20 cellular contexts compared by ENCODE assay signal in the genomic region with DNA sequence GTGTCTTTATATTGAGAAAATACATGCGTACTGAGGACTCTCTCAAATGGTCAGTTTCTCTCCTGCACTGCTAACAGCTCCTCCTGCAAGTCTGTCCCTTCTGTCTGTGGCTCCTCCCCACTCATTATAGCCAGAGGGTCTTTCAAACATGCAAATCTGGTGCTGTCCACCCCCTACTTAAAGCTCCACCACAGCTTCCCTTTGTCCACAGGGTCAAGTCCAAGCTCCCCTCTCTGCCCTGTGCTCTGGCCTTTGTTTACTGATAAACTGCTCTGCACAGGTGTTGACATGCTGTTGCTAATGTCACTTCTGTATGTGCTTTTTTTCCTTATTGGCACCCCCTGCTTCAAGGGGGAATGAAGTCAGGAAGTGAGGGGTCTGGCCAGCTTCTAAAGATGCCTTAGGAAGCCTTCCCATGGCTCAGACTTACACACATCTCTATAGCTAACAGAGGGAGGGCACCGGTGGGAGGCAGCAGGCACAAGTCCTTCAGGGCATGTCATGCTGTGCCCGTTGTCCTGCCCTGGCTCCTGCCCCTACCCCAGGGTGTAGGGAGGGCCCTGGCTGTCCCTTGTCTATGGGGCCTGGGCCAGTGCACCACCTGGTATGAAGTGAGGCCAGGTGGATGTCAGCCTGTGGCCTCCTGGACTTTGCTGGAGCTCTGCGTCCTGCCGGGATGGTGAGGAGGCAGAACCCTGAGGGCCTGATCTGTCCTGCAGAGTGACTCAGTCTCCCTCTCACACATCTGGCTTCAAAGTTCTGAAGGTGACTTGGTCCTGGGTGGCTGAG. TPM values are rescaled to one million over a fixed set of nuclear protein-coding genes. Genes with fewer than 3 reads are reported as not detected.
A peak's percentile ranks its signal among the peaks of the same experiment; 100 is the strongest.
DNase-seq lines count a peak whose midpoint lies in the region; ATAC-seq, FAIRE-seq and TF ChIP-seq lines count a peak whose summit lies in the region.
"Had no signal": no experiment of that assay in that cellular context is flagged by ENCODE, and none has a peak within 500 bp of the region (broad histone marks: within the 10 kb centered on the region; RNA-seq: fewer than 3 reads in every experiment).

No MANE protein-coding gene starts in this region.

- no peak for TF ChIP-seq RAD21 in HepG2 (CRISPR knock-in tag; IDR thresholded peaks at IDR 0.05)

- 0% methylated on average over 3 of the region's 5 CpGs for WGBS in HepG2 (ENCODE audit: low lambda C conversion rate)

- POLR2A ChIA-PET in HepG2 (lab: Yijun Ruan, JAX), result interaction anchor here (0.9 to 3.4 kb wide), 9 partner anchors 11 to 65 kb away, joined by 3 to 37 read pairs (median 9); partner anchors contain the start of gene ELF3

- peaks cover 57% of the 10 kb centered on the region for H3K4me1 ChIP-seq in HepG2 (ENCODE audit: insufficient read depth, low read length)
- H3K4me1 ChIP-seq: BLaER1 had no signal

- no peaks in the 10 kb centered on the region for H4K20me1 ChIP-seq in HepG2 (ENCODE audit: insufficient read depth, low read length)
- H4K20me1 ChIP-seq: BLaER1 had no signal

- H3K9ac ChIP-seq in HepG2 (ENCODE audit: insufficient read depth, low read depth, low read length), result peak overlapping the region; percentile 58
- H3K9ac ChIP-seq: BLaER1 had no signal

- peak in 1 of 2 experiments; percentile 42; a peak in 1 of 4 replicates for TF ChIP-seq POLR2A in HepG2 (IDR thresholded peaks at IDR 0.05; ENCODE audit: insufficient read depth in 1 of 2, low read depth in 2 of 2, low read length in 2 of 2)

- peak overlapping the region; percentile 99 for H2AFZ ChIP-seq in HepG2 (ENCODE audit: low read length)

- in situ Hi-C loops in HepG2 (cut with HindIII; ENCODE audit: extremely low pct_ligation_motif_present, low pct_unique_long_range_greater_than_20kb) (no loop called here), GM13976 (cut with MboI; ENCODE audit: low sequenced_read_pairs, unreplicated experiment) (no loop called here)

- FAIRE-seq in HepG2 (lab: Jason Lieb, UNC), result peak; percentile 54
- FAIRE-seq: GM19239, kidney had no signal

- H3K9me3 ChIP-seq in WERI-Rb-1 (ENCODE audit: severe bottlenecking), result no peaks in the 10 kb centered on the region
- no peaks in the 10 kb centered on the region for H3K9me3 ChIP-seq in HepG2 (ENCODE audit: low read length)
- H3K9me3 ChIP-seq: BLaER1, thyroid gland had no signal

- no peak overlapping the region for H3K27ac Mint-ChIP-seq in stimulated activated memory B cell treated with anti-CD40 and anti-IgM and Interleukin-4, amounts not matched to agents 10 μg/mL and 1 μg/mL and 100 μg/mL, for 72 hours
- H3K27ac Mint-ChIP-seq: activated CD8-positive, alpha-beta T cell treated with anti-CD3 and anti-CD28 coated beads for 36 hours; activated T-helper 1 cell treated with anti-CD3 and anti-CD28 coated beads, Interleukin-12 subunit alpha, Interleukin-12 subunit beta, Interleukin-2, Interleukin-4 antibody, amounts not matched to agents 30 ng/mL and 10 ng/mL and 1 ng/mL, durations not matched to agents 14 hours and 24 hours and 36 hours had no signal

- H3K9me3 Mint-ChIP-seq in stimulated activated memory B cell treated with anti-CD40 and anti-IgM and Interleukin-4, amounts not matched to agents 10 μg/mL and 1 μg/mL and 100 μg/mL, for 72 hours, result no peaks in the 10 kb centered on the region
- H3K9me3 Mint-ChIP-seq: activated CD8-positive, alpha-beta T cell treated with anti-CD3 and anti-CD28 coated beads for 36 hours; activated T-helper 1 cell treated with anti-CD3 and anti-CD28 coated beads, Interleukin-12 subunit alpha, Interleukin-12 subunit beta, Interleukin-2, Interleukin-4 antibody, amounts not matched to agents 30 ng/mL and 10 ng/mL and 1 ng/mL, durations not matched to agents 14 hours and 24 hours and 36 hours; HFFc6 had no signal

- H3K4me1 Mint-ChIP-seq in stimulated activated memory B cell treated with anti-CD40 and anti-IgM and Interleukin-4, amounts not matched to agents 10 μg/mL and 1 μg/mL and 100 μg/mL, for 72 hours, result no peaks in the 10 kb centered on the region

- no peaks in the 10 kb centered on the region for H3K36me3 ChIP-seq in WERI-Rb-1
- H3K36me3 ChIP-seq in HepG2 (replicated peaks in 1 of 2; ENCODE audit: control insufficient read depth in 1 of 2, insufficient read depth in 2 of 2, low read length in 2 of 2), result no peaks in the 10 kb centered on the region
- H3K36me3 ChIP-seq: BLaER1, thyroid gland had no signal

- CTCF ChIA-PET in HepG2 (lab: Yijun Ruan, JAX; ENCODE audit: low intra/inter-chr PET ratio, low total read pairs), result interaction anchor here (1.3 kb wide), 1 partner anchor 44 kb away, joined by 3 read pairs; no protein-coding TSS in a partner anchor

- no peaks in the 10 kb centered on the region for H3K79me2 ChIP-seq in HepG2 (ENCODE audit: insufficient read depth, low read length)

- TF ChIP-seq CTCF in WERI-Rb-1 (IDR thresholded peaks at IDR 0.05; ENCODE audit: low read depth, low read length) (no peak), HepG2 (CRISPR knock-in tag; IDR thresholded peaks at IDR 0.05) (no peak), GM13976 (IDR thresholded peaks at IDR 0.05; ENCODE audit: borderline replicate concordance, control extremely low read depth, extremely low read depth, insufficient read depth, missing control alignments) (no peak)

- ATAC-seq in HepG2 (peak; percentile 72), HG02938 (IDR thresholded peaks at IDR 0.05; ENCODE audit: unreplicated experiment) (no peak)
- peak; percentile 16 for ATAC-seq in stimulated activated memory B cell treated with anti-CD40 and anti-IgM and Interleukin-4, amounts not matched to agents 10 μg/mL and 1 μg/mL and 100 μg/mL, for 72 hours
- ATAC-seq: activated CD8-positive, alpha-beta T cell treated with anti-CD3 and anti-CD28 coated beads for 36 hours had no signal

- H3K4me2 ChIP-seq in HepG2 (ENCODE audit: low read depth, low read length), result peak overlapping the region; percentile 84
- H3K4me2 ChIP-seq: BLaER1 had no signal

- no peak overlapping the region for H3K4me3 Mint-ChIP-seq in stimulated activated memory B cell treated with anti-CD40 and anti-IgM and Interleukin-4, amounts not matched to agents 10 μg/mL and 1 μg/mL and 100 μg/mL, for 72 hours
- H3K4me3 Mint-ChIP-seq: activated CD8-positive, alpha-beta T cell treated with anti-CD3 and anti-CD28 coated beads for 36 hours; activated T-helper 1 cell treated with anti-CD3 and anti-CD28 coated beads, Interleukin-12 subunit alpha, Interleukin-12 subunit beta, Interleukin-2, Interleukin-4 antibody, amounts not matched to agents 30 ng/mL and 10 ng/mL and 1 ng/mL, durations not matched to agents 14 hours and 24 hours and 36 hours; HFFc6 had no signal

- no peaks in the 10 kb centered on the region for H3K27me3 ChIP-seq in WERI-Rb-1 (ENCODE audit: insufficient read depth, low read depth, severe bottlenecking)
- H3K27me3 ChIP-seq in HepG2 (ENCODE audit: control insufficient read depth in 1 of 2, insufficient read depth in 2 of 2, low read length in 2 of 2), result no peaks in the 10 kb centered on the region
- H3K27me3 ChIP-seq: BLaER1, thyroid gland had no signal

- H3K27me3 Mint-ChIP-seq in stimulated activated memory B cell treated with anti-CD40 and anti-IgM and Interleukin-4, amounts not matched to agents 10 μg/mL and 1 μg/mL and 100 μg/mL, for 72 hours, result no peaks in the 10 kb centered on the region
- H3K27me3 Mint-ChIP-seq: activated CD8-positive, alpha-beta T cell treated with anti-CD3 and anti-CD28 coated beads for 36 hours had no signal

- intact Hi-C loops in HepG2 (cut with micrococcal nuclease; ENCODE audit: unreplicated experiment), result no loop called here

- H3K4me3 ChIP-seq in WERI-Rb-1 (ENCODE audit: low read depth, low read length), result no peak overlapping the region
- H3K4me3 ChIP-seq in HepG2 (replicated peaks in 1 of 3; ENCODE audit: insufficient read depth in 1 of 3, low read depth in 2 of 3, low read length in 3 of 3), result peak overlapping the region; percentile 5 to 58 (median 34)
- H3K4me3 ChIP-seq: BLaER1, thyroid gland had no signal

- no TSS peak for BruUV-seq in HepG2 (replicated peaks; lab: Mats Ljungman, UMichigan)

- DNase-seq in NCI-H510A treated with DMSO at 0.1 percent for 48 hours (lab: John Stamatoyannopoulos, UW) (peak; percentile 31), NCI-H510A (lab: John Stamatoyannopoulos, UW) (no peak), WERI-Rb-1 (no peak), HepG2 (ENCODE audit: low spot score) (peak; percentile 49), GM13976 (ENCODE audit: low spot score) (no peak)
- no peak for DNase-seq in activated CD4-positive, alpha-beta T cell treated with anti-CD3 and anti-CD28 coated beads for 1 hour
- DNase-seq: activated CD8-positive, alpha-beta T cell treated with anti-CD3 and anti-CD28 coated beads for 36 hours; central memory CD4-positive, alpha-beta T cell; DMS79; HFFc6; hypothalamus; kidney; T-helper 1 cell; thyroid gland had no signal

- no peaks in the 10 kb centered on the region for H3K36me3 Mint-ChIP-seq in stimulated activated memory B cell treated with anti-CD40 and anti-IgM and Interleukin-4, amounts not matched to agents 10 μg/mL and 1 μg/mL and 100 μg/mL, for 72 hours

- H3K27ac ChIP-seq in WERI-Rb-1 (peak overlapping the region; percentile 1), HepG2 (ENCODE audit: extremely low read length, insufficient read depth, low read length) (peak overlapping the region; percentile 1)
- H3K27ac ChIP-seq: BLaER1, thyroid gland had no signal

- TF ChIP-seq EP300 in HepG2 (IDR thresholded peaks at IDR 0.05; ENCODE audit: low read depth in 2 of 2, low read length in 2 of 2) (no peak), HepG2 (CRISPR knock-in tag; IDR thresholded peaks at IDR 0.05; ENCODE audit: borderline replicate concordance) (no peak)

RNA-seq across cellular contexts. Expression of gene GPR37L1, which starts 47.5 kb away (rescaled TPM):
- total RNA-seq in HepG2 (2016; rRNA removed; fragmentation: Illumina TruSeq; extraction: Trizol), result not detected in 2 replicates
- total RNA-seq in HepG2 (2016; cell fraction: cytosol; rRNA removed; fragmentation: Illumina TruSeq; extraction: Trizol; ENCODE audit: low read depth), result not detected in 2 replicates
- not detected in 2 replicates for total RNA-seq in HepG2 (2016; cell fraction: insoluble cytoplasmic fraction; rRNA removed; fragmentation: Illumina TruSeq; extraction: Trizol)
- total RNA-seq in HepG2 (2016; cell fraction: membrane; rRNA removed; fragmentation: Illumina TruSeq; extraction: Trizol), result not detected in 2 replicates
- not detected in 2 replicates for total RNA-seq in HepG2 (2016; cell fraction: nucleus; rRNA removed; fragmentation: Illumina TruSeq; extraction: Trizol)
- polyA plus RNA-seq in HepG2 (2011; rRNA removed), result 0.12 and 0.13 TPM in 2 replicates
- polyA plus RNA-seq in HepG2 (2011; cell fraction: cytosol; rRNA removed), result 0.08 and 0.09 TPM in 2 replicates
- 0.19 and 0.21 TPM in 2 replicates for polyA plus RNA-seq in HepG2 (2011; cell fraction: nucleus; rRNA removed)
- 0.03 and 0.05 TPM in 2 replicates for polyA plus RNA-seq in HepG2 (2012)
- not detected in 2 replicates for polyA plus RNA-seq in HepG2 (2016; cell fraction: cytosol; fragmentation: Illumina TruSeq; extraction: Trizol; ENCODE audit: low read depth)
- polyA plus RNA-seq in HepG2 (2016; cell fraction: insoluble cytoplasmic fraction; fragmentation: Illumina TruSeq; extraction: Trizol; ENCODE audit: low read depth), result not detected in 2 replicates
- not detected in 2 replicates for polyA plus RNA-seq in HepG2 (2016; cell fraction: membrane; fragmentation: Illumina TruSeq; extraction: Trizol; ENCODE audit: low read depth)
- polyA plus RNA-seq in HepG2 (2016; cell fraction: nucleus; fragmentation: Illumina TruSeq; extraction: Trizol; ENCODE audit: insufficient read depth, low read depth), result not detected in 2 replicates
- polyA minus RNA-seq in HepG2 (2011; rRNA and poly(A)+ RNA removed; ENCODE audit: low replicate concordance), result 0.20 and 0.21 TPM in 2 replicates
- polyA minus RNA-seq in HepG2 (2011; cell fraction: cytosol; rRNA and poly(A)+ RNA removed), result not detected in 2 replicates
- polyA minus RNA-seq in HepG2 (2011; cell fraction: nucleus; rRNA and poly(A)+ RNA removed), result 0.12 TPM in 1 of 2 replicates, not detected in the other
- total RNA-seq: activated CD8-positive, alpha-beta T cell treated with anti-CD3 and anti-CD28 coated beads for 36 hours; activated T-helper 1 cell treated with anti-CD3 and anti-CD28 coated beads, Interleukin-12 subunit alpha, Interleukin-12 subunit beta, Interleukin-2, Interleukin-4 antibody, amounts not matched to agents 30 ng/mL and 10 ng/mL and 1 ng/mL, durations not matched to agents 14 hours and 24 hours and 36 hours; HFFc6; myocyte had no signal

Comparison
In these comparisons a context has a peak if more than half of its experiments do, and no peak if none do; other contexts are left out.
1. DNase-seq: peak in NCI-H510A treated with DMSO at 0.1 percent for 48 hours (single experiment) and HepG2 (single experiment); none in NCI-H510A (single experiment), WERI-Rb-1 (single experiment), GM13976 (single experiment) and activated CD4-positive, alpha-beta T cell treated with anti-CD3 and anti-CD28 coated beads for 1 hour (single experiment).